Comparison of ENCODE assay signal across 23 cellular contexts in genomic region chrX:118153270-118153669, GRCh38. TPM values are rescaled to one million over a fixed set of nuclear protein-coding genes. Genes with fewer than 3 reads are reported as not detected.
DNase-seq lines count a peak whose midpoint lies in the region; ATAC-seq, FAIRE-seq and TF ChIP-seq lines count a peak whose summit lies in the region.
"Had no signal": no experiment of that assay in that cellular context is flagged by ENCODE, and none has a peak within 500 bp of the region (broad histone marks: within the 10 kb centered on the region; RNA-seq: fewer than 3 reads in every experiment).

No MANE protein-coding gene starts in this region.

- 70 to 100% (median 76%) methylated on average over 1 of the region's 1 CpG for WGBS in stomach, 5 donors

- no peak overlapping the region for H2AFZ ChIP-seq in endothelial cell of umbilical vein (ENCODE audit: low read depth, low read length)

- no peaks in the 10 kb centered on the region for H3K9me1 ChIP-seq in endothelial cell of umbilical vein (replicated peaks; ENCODE audit: control insufficient read depth, extremely low read depth, insufficient read depth, low read length)

- TF ChIP-seq POLR2A in endothelial cell of umbilical vein (IDR thresholded peaks at IDR 0.05; ENCODE audit: low read depth, low read length) (no peak), stomach (IDR thresholded peaks at IDR 0.05) (no peak)

- ATAC-seq in Right ventricle myocardium inferior (peak; percentile 57), left cardiac atrium (no peak)
- ATAC-seq: A549; CD8-positive, alpha-beta T cell had no signal

- H3K4me3 ChIP-seq in cardiac muscle cell (no peak overlapping the region), endothelial cell of umbilical vein (replicated peaks in 1 of 3; ENCODE audit: insufficient read depth in 1 of 3, low read depth in 1 of 3, low read length in 3 of 3) (no peak overlapping the region), stomach (no peak overlapping the region)
- H3K4me3 ChIP-seq: A549; BLaER1 treated with 17β-estradiol and CSF1 and Interleukin-3, amounts not matched to agents 10 nM and 100 nM had no signal

- no peaks in the 10 kb centered on the region for H3K36me3 ChIP-seq in cardiac muscle cell
- no peaks in the 10 kb centered on the region for H3K36me3 ChIP-seq in endothelial cell of umbilical vein (ENCODE audit: control insufficient read depth in 2 of 2, extremely low read depth in 1 of 2, insufficient read depth in 2 of 2, low read length in 2 of 2)
- H3K36me3 ChIP-seq in stomach: no peaks in the 10 kb centered on the region
- H3K36me3 ChIP-seq: BLaER1 treated with 17β-estradiol and CSF1 and Interleukin-3, amounts not matched to agents 10 nM and 100 nM had no signal

- dilution Hi-C loops in endothelial cell of umbilical vein (cut with MboI; ENCODE audit: extremely low pct_ligation_motif_present, low sequenced_read_pairs): no loop called here

- no peak for TF ChIP-seq EP300 in stomach (IDR thresholded peaks at IDR 0.05)

- CTCF ChIA-PET in endothelial cell of umbilical vein (lab: Charles Lee): no interaction called here

- no peak for TF ChIP-seq CTCF in cardiac muscle cell (IDR thresholded peaks at IDR 0.05; ENCODE audit: low read depth, low read length)
- no peak for TF ChIP-seq CTCF in endothelial cell of umbilical vein (IDR thresholded peaks at IDR 0.05; ENCODE audit: extremely low read depth in 1 of 2, insufficient read depth in 1 of 2, low read depth in 1 of 2, low read length in 2 of 2)
- TF ChIP-seq CTCF in stomach (IDR thresholded peaks at IDR 0.05): no peak

- BruUV-seq in endothelial cell of umbilical vein (replicated peaks; lab: Mats Ljungman, UMichigan): no TSS peak

- no peak for FAIRE-seq in endothelial cell of umbilical vein (lab: Jason Lieb, UNC)
- FAIRE-seq: A549, D721Med, G401.6, GM12891, GM19239 had no signal

- DNase-seq in Right ventricle myocardium inferior (ENCODE audit: missing footprints) (no peak), cardiac septum (ENCODE audit: low spot score) (no peak), cardiac muscle cell (ENCODE audit: low read depth in 1 of 2, low spot score in 1 of 2) (peak; percentile 0 to 4), left cardiac atrium (no peak), endothelial cell of umbilical vein (ENCODE audit: low read depth, low spot score) (peak; percentile 31), stromal cell of bone marrow (ENCODE audit: low read depth) (peak; percentile 6), stomach (no peak)
- DNase-seq: AML-193; Caco-2; Calu3; CD4-positive, alpha-beta T cell; CD8-positive, alpha-beta T cell; DMS79 treated with DMSO at 0.1 percent for 48 hours; GF-D8 had no signal

- POLR2A ChIA-PET in endothelial cell of umbilical vein (lab: Charles Lee): no interaction called here

- no peak overlapping the region for H3K4me2 ChIP-seq in endothelial cell of umbilical vein (ENCODE audit: insufficient read depth, low read length)
- H3K4me2 ChIP-seq: A549; BLaER1 treated with 17β-estradiol and CSF1 and Interleukin-3, amounts not matched to agents 10 nM and 100 nM had no signal

- H3K79me2 ChIP-seq in endothelial cell of umbilical vein (ENCODE audit: control insufficient read depth, insufficient read depth, low read length): no peaks in the 10 kb centered on the region

- H3K4me1 ChIP-seq in cardiac muscle cell (ENCODE audit: low read depth) (peaks cover 10% of the 10 kb centered on the region), endothelial cell of umbilical vein (ENCODE audit: control insufficient read depth, extremely low read depth, insufficient read depth, low read length) (no peaks in the 10 kb centered on the region), stomach (no peaks in the 10 kb centered on the region)
- H3K4me1 ChIP-seq: A549; BLaER1 treated with 17β-estradiol and CSF1 and Interleukin-3, amounts not matched to agents 10 nM and 100 nM had no signal

- intact Hi-C loops in Right ventricle myocardium inferior (cut with DNase I) (no loop called here), cardiac septum (cut with DNase I) (no loop called here), left cardiac atrium (cut with DNase I) (no loop called here), endothelial cell of umbilical vein (cut with micrococcal nuclease) (no loop called here), stomach (cut with DNase I; ENCODE audit: low total_unique reads) (no loop called here)

- H3K27ac ChIP-seq in cardiac muscle cell: no peak overlapping the region
- H3K27ac ChIP-seq in endothelial cell of umbilical vein (ENCODE audit: insufficient read depth, low read depth, low read length): no peak overlapping the region
- H3K27ac ChIP-seq in stomach: no peak overlapping the region
- H3K27ac ChIP-seq: 22Rv1; A549; BLaER1 treated with 17β-estradiol and CSF1 and Interleukin-3, amounts not matched to agents 10 nM and 100 nM; C4-2B had no signal

- H3K9ac ChIP-seq in endothelial cell of umbilical vein (replicated peaks; ENCODE audit: extremely low read depth, insufficient read depth, low read length): no peak overlapping the region
- H3K9ac ChIP-seq: BLaER1 treated with 17β-estradiol and CSF1 and Interleukin-3, amounts not matched to agents 10 nM and 100 nM had no signal

- H3K9me3 ChIP-seq in cardiac muscle cell (ENCODE audit: low read depth) (no peaks in the 10 kb centered on the region), endothelial cell of umbilical vein (replicated peaks; ENCODE audit: control insufficient read depth, insufficient read depth, low read length) (no peaks in the 10 kb centered on the region), stomach (no peaks in the 10 kb centered on the region)
- H3K9me3 ChIP-seq: A549; BLaER1 treated with 17β-estradiol and CSF1 and Interleukin-3, amounts not matched to agents 10 nM and 100 nM; Caco-2 had no signal

- no peaks in the 10 kb centered on the region for H4K20me1 ChIP-seq in endothelial cell of umbilical vein (replicated peaks; ENCODE audit: control insufficient read depth, extremely low read depth, insufficient read depth, low read length)
- H4K20me1 ChIP-seq: BLaER1 treated with 17β-estradiol and CSF1 and Interleukin-3, amounts not matched to agents 10 nM and 100 nM had no signal

- H3K27me3 ChIP-seq in cardiac muscle cell: no peaks in the 10 kb centered on the region
- H3K27me3 ChIP-seq in endothelial cell of umbilical vein (ENCODE audit: control insufficient read depth in 2 of 2, insufficient read depth in 2 of 2, low read length in 2 of 2): no peaks in the 10 kb centered on the region
- no peaks in the 10 kb centered on the region for H3K27me3 ChIP-seq in stomach
- H3K27me3 ChIP-seq: BLaER1 treated with 17β-estradiol and CSF1 and Interleukin-3, amounts not matched to agents 10 nM and 100 nM had no signal

TF ChIP-seq in endothelial cell of umbilical vein, 7 proteins besides CTCF, POLR2A, EP300 and RAD21:
- TF ChIP-seq GATA2 (IDR thresholded peaks at IDR 0.05; ENCODE audit: insufficient read depth, insufficient read length, low read depth, low read length) (no peak), POLR2AphosphoS5 (IDR thresholded peaks at IDR 0.05; ENCODE audit: insufficient read depth, low read depth, low read length) (no peak), EZH2 (IDR thresholded peaks at IDR 0.05; ENCODE audit: borderline replicate concordance, low read depth, low read length, severe bottlenecking) (no peak), MYC (IDR thresholded peaks at IDR 0.05; ENCODE audit: low read depth, low read length) (no peak), JUN (IDR thresholded peaks at IDR 0.05; ENCODE audit: borderline replicate concordance, insufficient read depth, insufficient read length, low read depth) (no peak), FOS (IDR thresholded peaks at IDR 0.05; ENCODE audit: borderline replicate concordance, insufficient read depth, low read length) (no peak), MAX (IDR thresholded peaks at IDR 0.05; ENCODE audit: insufficient read depth, insufficient read length) (no peak)

RNA-seq across cellular contexts. Expression of gene KLHL13, which starts 36.7 kb away (rescaled TPM):
- total RNA-seq in Right ventricle myocardium inferior (6.0 TPM), cardiac septum (15.5 TPM), cardiac muscle cell (13.6 and 22.0 TPM in 2 replicates), left cardiac atrium (1 to 10 TPM; 5.4 to 6.8 TPM), endothelial cell of umbilical vein (15.3 and 19.0 TPM in 2 replicates), stomach (10 to 100 TPM in 1 of 5 donors, 1 to 10 TPM in 4; 3.6 to 45.0 (median 5.5) TPM)
- polyA plus RNA-seq in cardiac muscle cell (13.8 and 29.3 TPM in 2 replicates), endothelial cell of umbilical vein (17.3 and 18.2 TPM in 2 replicates), stomach (1 to 10 TPM; 1.8 to 4.0 (median 2.9) TPM)
- 15.3 and 20.5 TPM in 2 replicates for polyA plus RNA-seq in endothelial cell of umbilical vein (2011; cell fraction: cytosol; rRNA removed)
- polyA plus RNA-seq in endothelial cell of umbilical vein (2011; cell fraction: nucleus; rRNA removed): 21.4 and 24.6 TPM in 2 replicates
- 56.6 and 64.4 TPM in 2 replicates for polyA plus RNA-seq in endothelial cell of umbilical vein (2012)
- 41.0 and 45.0 TPM in 2 replicates for polyA minus RNA-seq in endothelial cell of umbilical vein
- 17.2 TPM for polyA minus RNA-seq in endothelial cell of umbilical vein (2011; cell fraction: cytosol; rRNA and poly(A)+ RNA removed)
- polyA minus RNA-seq in endothelial cell of umbilical vein (2011; cell fraction: nucleus; rRNA and poly(A)+ RNA removed): 21.7 and 23.9 TPM in 2 replicates
- total RNA-seq: B cell had no signal

Comparison
In these comparisons a context has a peak if more than half of its experiments do, and no peak if none do; other contexts are left out.
1. DNase-seq: peak in cardiac muscle cell (2 of 2), endothelial cell of umbilical vein (single experiment) and stromal cell of bone marrow (single experiment); none in Right ventricle myocardium inferior (single experiment), cardiac septum (single experiment), left cardiac atrium (single experiment) and stomach (single experiment).